Comparison of ENCODE assay signal across 10 cellular contexts in genomic region chr10:91552706-91553105, GRCh38.
DNase-seq lines count a peak whose midpoint lies in the region; ATAC-seq, FAIRE-seq and TF ChIP-seq lines count a peak whose summit lies in the region.
"Had no signal": no experiment of that assay in that cellular context is flagged by ENCODE, and none has a peak within 500 bp of the region (broad histone marks: within the 10 kb centered on the region; RNA-seq: fewer than 3 reads in every experiment).

No MANE protein-coding gene starts in this region.

- no peak overlapping the region for H3K4ac ChIP-seq in H1 (replicated peaks; ENCODE audit: insufficient read length, low read depth, low read length)
- no peak overlapping the region for H3K4ac ChIP-seq in mesendoderm (ENCODE audit: low read depth, low read length)

- no peak overlapping the region for H2AFZ ChIP-seq in H1 (ENCODE audit: low read length)

- H3K56ac ChIP-seq in H1 (replicated peaks; ENCODE audit: insufficient read length, low read depth, low read length): no peak overlapping the region
- no peak overlapping the region for H3K56ac ChIP-seq in mesendoderm (ENCODE audit: low read length)

- H3K4me3 Mint-ChIP-seq in stimulated activated naive B cell treated with anti-CD40 and anti-IgM and Interleukin-4, amounts not matched to agents 10 μg/mL and 1 μg/mL and 100 μg/mL, for 72 hours: no peak overlapping the region
- H3K4me3 Mint-ChIP-seq: activated T-cell treated with anti-CD3 and anti-CD28 coated beads, Interleukin-2, amount 50 U/mL, for 72 hours had no signal

- H3K23me2 ChIP-seq in H1 (ENCODE audit: low read depth, low read length): no peaks in the 10 kb centered on the region

- H2BK5ac ChIP-seq in H1 (ENCODE audit: low read depth, low read length) (no peak overlapping the region), mesendoderm (ENCODE audit: low read length) (no peak overlapping the region)

- H3K36me3 ChIP-seq in BE2C (no peaks in the 10 kb centered on the region), H1 (ENCODE audit: control insufficient read depth in 2 of 4, insufficient read depth in 4 of 4, low read length in 3 of 4) (no peaks in the 10 kb centered on the region), mesendoderm (ENCODE audit: control insufficient read depth, insufficient read depth, low read length) (no peaks in the 10 kb centered on the region)

- H3K18ac ChIP-seq in H1 (ENCODE audit: extremely low read depth, low read length) (no peak overlapping the region), mesendoderm (ENCODE audit: low read length) (no peak overlapping the region)

- H2BK12ac ChIP-seq in H1 (ENCODE audit: low read depth, low read length): no peak overlapping the region

- TF ChIP-seq RAD21 in H1 (IDR thresholded peaks at IDR 0.05 in 1 of 2, conservative IDR thresholded peaks at IDR 0.05 in 1 of 2; ENCODE audit: low read depth in 2 of 2, low read length in 2 of 2): peak; percentile 53 to 61

- peak; percentile 23 for DNase-seq in BE2C
- DNase-seq in NAMALWA (ENCODE audit: low spot score): peak; percentile 4
- peak in 1 of 2 experiments; percentile 51 for DNase-seq in H1 (ENCODE audit: low read depth in 1 of 2, low spot score in 2 of 2)
- DNase-seq in mesendoderm: peak; percentile 37
- DNase-seq in globus pallidus (ENCODE audit: low spot score): no peak
- no peak for DNase-seq in central memory CD4-positive, alpha-beta T cell
- no peak for DNase-seq in stimulated activated naive B cell treated with anti-CD40 and anti-IgM and Interleukin-4, amounts not matched to agents 10 μg/mL and 1 μg/mL and 100 μg/mL, for 72 hours
- DNase-seq: activated T-cell treated with anti-CD3 and anti-CD28 coated beads, Interleukin-2, amount 50 U/mL, for 72 hours; NCI-H510A treated with DMSO at 0.1 percent for 48 hours had no signal

- peaks cover 0 to 2% of the 10 kb centered on the region in 2 donors for H3K4me1 Mint-ChIP-seq in stimulated activated naive B cell treated with anti-CD40 and anti-IgM and Interleukin-4, amounts not matched to agents 10 μg/mL and 1 μg/mL and 100 μg/mL, for 72 hours

- H4K8ac ChIP-seq in H1 (ENCODE audit: extremely low read depth, insufficient read depth, low read length) (no peak overlapping the region), mesendoderm (ENCODE audit: low read depth, low read length) (no peak overlapping the region)

- no peaks in the 10 kb centered on the region for H3K9me3 Mint-ChIP-seq in stimulated activated naive B cell treated with anti-CD40 and anti-IgM and Interleukin-4, amounts not matched to agents 10 μg/mL and 1 μg/mL and 100 μg/mL, for 72 hours
- H3K9me3 Mint-ChIP-seq: activated T-cell treated with anti-CD3 and anti-CD28 coated beads, Interleukin-2, amount 50 U/mL, for 72 hours had no signal

- H3K79me1 ChIP-seq in H1 (ENCODE audit: low read depth, low read length): no peaks in the 10 kb centered on the region
- no peaks in the 10 kb centered on the region for H3K79me1 ChIP-seq in mesendoderm (ENCODE audit: low read length)

- no peak for ATAC-seq in stimulated activated naive B cell treated with anti-CD40 and anti-IgM and Interleukin-4, amounts not matched to agents 10 μg/mL and 1 μg/mL and 100 μg/mL, for 72 hours (replicated peaks)
- ATAC-seq in GM19397 (IDR thresholded peaks at IDR 0.05; ENCODE audit: unreplicated experiment): no peak
- ATAC-seq: activated T-cell treated with anti-CD3 and anti-CD28 coated beads, Interleukin-2, amount 50 U/mL, for 72 hours had no signal

- no peak overlapping the region for H3K27ac Mint-ChIP-seq in stimulated activated naive B cell treated with anti-CD40 and anti-IgM and Interleukin-4, amounts not matched to agents 10 μg/mL and 1 μg/mL and 100 μg/mL, for 72 hours
- H3K27ac Mint-ChIP-seq: activated T-cell treated with anti-CD3 and anti-CD28 coated beads, Interleukin-2, amount 50 U/mL, for 72 hours had no signal

- peaks cover 16 to 22% of the 10 kb centered on the region in 2 donors for H3K27me3 Mint-ChIP-seq in stimulated activated naive B cell treated with anti-CD40 and anti-IgM and Interleukin-4, amounts not matched to agents 10 μg/mL and 1 μg/mL and 100 μg/mL, for 72 hours

- 88% methylated on average over 7 of the region's 7 CpGs; no CpG with 5 or more reads in 1 of the 2 experiments for WGBS in H1 (ENCODE audit: extremely low coverage in 1 of 2, insufficient coverage in 1 of 2, insufficient read length in 1 of 2, insufficient replicate concordance in 2 of 2, low coverage in 1 of 2, low lambda C conversion rate in 2 of 2, missing lambda C conversion rate in 1 of 2), 2 experiments
- WGBS in mesendoderm (ENCODE audit: extremely low coverage, insufficient coverage, low lambda C conversion rate): no CpG with 5 or more reads among the region's 7 CpGs

- H3K4me2 ChIP-seq in H1 (ENCODE audit: insufficient read depth in 1 of 2, low read depth in 2 of 2, low read length in 2 of 2): no peak overlapping the region
- no peak overlapping the region for H3K4me2 ChIP-seq in mesendoderm (ENCODE audit: low read length)

- H3K14ac ChIP-seq in H1 (ENCODE audit: insufficient read length): no peak overlapping the region

- H2BK120ac ChIP-seq in H1 (replicated peaks; ENCODE audit: low read depth, low read length) (no peak overlapping the region), mesendoderm (ENCODE audit: low read depth, low read length) (no peak overlapping the region)

- H3K4me3 ChIP-seq in BE2C (ENCODE audit: low read depth, low read length) (no peak overlapping the region), H1 (ENCODE audit: extremely low read depth in 1 of 4, insufficient read depth in 2 of 4, low read depth in 3 of 4, low read length in 4 of 4) (no peak overlapping the region), mesendoderm (ENCODE audit: low read length) (no peak overlapping the region)

- H3K27ac ChIP-seq in H1 (ENCODE audit: low read depth, low read length): no peak overlapping the region
- no peak overlapping the region for H3K27ac ChIP-seq in mesendoderm (ENCODE audit: low read depth, low read length)

- CTCF ChIA-PET in H1 (lab: Charles Lee; ENCODE audit: partially characterized antibody): interaction anchor here (0.7 to 5.2 kb wide), 57 partner anchors 9 to 1031 kb away, joined by 3 to 82 read pairs (median 4); partner anchors contain the start of gene PPP1R3C

- no peak overlapping the region for H2BK20ac ChIP-seq in H1 (ENCODE audit: low read length)

- TF ChIP-seq EP300 in H1 (IDR thresholded peaks at IDR 0.05; ENCODE audit: borderline replicate concordance in 1 of 2, low read depth in 2 of 2, low read length in 2 of 2): no peak

- no peak overlapping the region for H4K91ac ChIP-seq in H1 (replicated peaks; ENCODE audit: insufficient read length, low read length)

- H4K5ac ChIP-seq in H1 (ENCODE audit: insufficient read length, low read depth, low read length) (no peak overlapping the region), mesendoderm (ENCODE audit: low read length) (no peak overlapping the region)

- H3K9ac ChIP-seq in H1 (replicated peaks in 1 of 4; ENCODE audit: extremely low read depth in 1 of 4, low read depth in 3 of 4, low read length in 3 of 4): no peak overlapping the region; a peak in 1 of 7 replicates
- H3K9ac ChIP-seq in mesendoderm (ENCODE audit: low read length): no peak overlapping the region

- H3K4me1 ChIP-seq in BE2C (no peaks in the 10 kb centered on the region), H1 (replicated peaks in 1 of 4; ENCODE audit: control insufficient read depth in 3 of 4, insufficient read depth in 4 of 4, low read length in 3 of 4) (no peaks in the 10 kb centered on the region; a peak in 2 of 7 replicates), mesendoderm (ENCODE audit: control insufficient read depth, low read depth, low read length) (no peaks in the 10 kb centered on the region)

- H4K20me1 ChIP-seq in H1 (replicated peaks in 1 of 2; ENCODE audit: control insufficient read depth in 1 of 2, insufficient read depth in 2 of 2, low read length in 2 of 2): no peaks in the 10 kb centered on the region

- TF ChIP-seq CTCF in BE2C (IDR thresholded peaks at IDR 0.05; ENCODE audit: low read depth, low read length): peak; percentile 36
- peak; percentile 56 to 66 (median 63) for TF ChIP-seq CTCF in H1 (IDR thresholded peaks at IDR 0.05; ENCODE audit: control extremely low read depth in 1 of 3, insufficient read depth in 1 of 3, low read depth in 1 of 3, low read length in 3 of 3)

- no peaks in the 10 kb centered on the region for H3K79me2 ChIP-seq in H1 (ENCODE audit: control insufficient read depth in 1 of 2, insufficient read depth in 2 of 2, low read length in 2 of 2)
- no peaks in the 10 kb centered on the region for H3K79me2 ChIP-seq in mesendoderm (ENCODE audit: control insufficient read depth, insufficient read depth, low read length)

- H3K27me3 ChIP-seq in BE2C (no peaks in the 10 kb centered on the region), H1 (replicated peaks in 1 of 4; ENCODE audit: control insufficient read depth in 3 of 4, extremely low read depth in 1 of 4, insufficient read depth in 3 of 4, low read length in 3 of 4) (no peaks in the 10 kb centered on the region), mesendoderm (ENCODE audit: insufficient read depth, low read length, poor library complexity) (no peaks in the 10 kb centered on the region)

- no peaks in the 10 kb centered on the region for H3K9me3 ChIP-seq in BE2C
- H3K9me3 ChIP-seq in H1 (ENCODE audit: insufficient read depth in 2 of 2, low read depth in 1 of 2, low read length in 1 of 2): no peaks in the 10 kb centered on the region

- POLR2A ChIA-PET in H1 (lab: Charles Lee; ENCODE audit: partially characterized antibody): interaction anchor here (0.6 kb wide), 1 partner anchor 146 kb away, joined by 3 read pairs; no protein-coding TSS in a partner anchor

- FAIRE-seq in H1 (lab: Jason Lieb, UNC): no peak

- H2AK5ac ChIP-seq in H1 (ENCODE audit: low read depth, low read length) (no peak overlapping the region), mesendoderm (ENCODE audit: low read length) (no peak overlapping the region)

- H3K36me3 Mint-ChIP-seq in stimulated activated naive B cell treated with anti-CD40 and anti-IgM and Interleukin-4, amounts not matched to agents 10 μg/mL and 1 μg/mL and 100 μg/mL, for 72 hours: no peaks in the 10 kb centered on the region

- H2BK15ac ChIP-seq in H1 (ENCODE audit: low read length) (no peak overlapping the region), mesendoderm (replicated peaks; ENCODE audit: low read depth) (no peak overlapping the region)

- H3K23ac ChIP-seq in H1 (ENCODE audit: insufficient read length) (no peak overlapping the region), mesendoderm (ENCODE audit: low read length) (no peak overlapping the region)

- TF ChIP-seq POLR2A in H1 (IDR thresholded peaks at IDR 0.05; ENCODE audit: control extremely low read depth in 1 of 2, low read depth in 2 of 2, low read length in 2 of 2): no peak

TF ChIP-seq in H1, 55 proteins besides CTCF, POLR2A, EP300 and RAD21 (continues in another document):
- TF ChIP-seq SIN3A (conservative IDR thresholded peaks at IDR 0.05 in 1 of 2, IDR thresholded peaks at IDR 0.05 in 1 of 2; ENCODE audit: low read depth in 1 of 2, low read length in 2 of 2) (no peak), KDM4A (IDR thresholded peaks at IDR 0.05; ENCODE audit: low read depth, low read length, severe bottlenecking) (no peak), SP1 (IDR thresholded peaks at IDR 0.05; ENCODE audit: low read depth, low read length) (no peak)

Comparison
In these comparisons a context has a peak if more than half of its experiments do, and no peak if none do; other contexts are left out.
1. DNase-seq: peak in BE2C (single experiment), NAMALWA (single experiment) and mesendoderm (single experiment); none in globus pallidus (single experiment), central memory CD4-positive, alpha-beta T cell (single experiment) and stimulated activated naive B cell treated with anti-CD40 and anti-IgM and Interleukin-4, amounts not matched to agents 10 μg/mL and 1 μg/mL and 100 μg/mL, for 72 hours (single experiment).